In the genomic region with DNA sequence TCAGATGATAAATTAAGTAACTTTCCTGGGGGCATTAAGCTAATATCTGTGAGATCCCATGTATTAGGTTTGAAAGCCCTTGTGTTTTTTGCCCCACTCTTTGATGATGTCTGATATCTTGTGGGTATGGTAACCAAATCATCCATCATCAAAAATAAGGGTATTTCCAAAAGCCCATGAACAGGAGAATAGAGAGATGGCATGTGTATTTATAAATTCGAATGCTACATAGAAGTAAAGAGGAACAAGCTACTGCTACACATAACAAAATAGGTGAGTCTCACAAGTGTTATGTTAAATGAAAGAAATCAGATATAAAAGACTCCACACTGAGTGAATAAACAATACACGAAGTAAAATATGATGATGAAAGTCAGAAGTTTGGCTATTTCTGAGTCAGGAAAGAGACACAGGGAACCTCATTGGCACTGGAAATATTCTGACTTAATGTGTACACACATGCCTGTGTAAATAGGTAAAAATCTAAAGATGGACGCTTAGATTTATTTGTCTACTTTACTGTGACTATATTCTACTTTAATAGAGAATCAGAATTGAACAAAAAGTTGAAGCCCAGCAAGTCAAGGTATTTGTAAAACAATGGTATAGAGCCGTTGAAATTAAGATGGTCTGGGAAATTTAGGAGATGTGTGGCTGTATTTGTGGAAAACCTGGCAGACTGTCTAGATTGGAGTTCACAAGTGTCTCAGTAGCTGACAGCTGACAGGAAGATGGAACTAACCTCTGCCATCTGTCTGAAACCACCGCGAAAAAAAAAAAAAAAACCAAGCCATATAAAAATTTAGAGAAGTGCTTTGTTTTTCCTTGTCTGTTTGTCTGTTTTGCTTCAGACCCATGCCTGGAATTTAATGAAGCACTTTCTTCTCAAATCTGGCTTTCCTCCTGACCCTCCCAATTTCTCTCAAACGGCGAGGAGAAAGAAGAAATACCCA, we compare ENCODE assay signal across 10 cellular contexts.
DNase-seq lines count a peak whose midpoint lies in the region; ATAC-seq and TF ChIP-seq lines count a peak whose summit lies in the region.
"Had no signal": no experiment of that assay in that cellular context is flagged by ENCODE, and none has a peak within 500 bp of the region (broad histone marks: within the 10 kb centered on the region; RNA-seq: fewer than 3 reads in every experiment).

No MANE protein-coding gene starts in this region.

- intact Hi-C loops in heart left ventricle (cut with DNase I) (no loop called here), Right ventricle myocardium superior (cut with DNase I) (no loop called here), uterus (cut with DNase I; ENCODE audit: low total_unique reads) (no loop called here), adrenal gland (cut with DNase I) (no loop called here)

- H3K36me3 ChIP-seq in heart left ventricle (no peaks in the 10 kb centered on the region), muscle layer of colon (ENCODE audit: insufficient read depth, low read length) (no peaks in the 10 kb centered on the region), uterus (no peaks in the 10 kb centered on the region), adrenal gland (replicated peaks in 1 of 2) (no peaks in the 10 kb centered on the region)

- H3K4me3 ChIP-seq in heart left ventricle (no peak overlapping the region), muscle layer of colon (ENCODE audit: low read depth in 1 of 2, low read length in 2 of 2) (no peak overlapping the region), uterus (peak overlapping the region in 1 of 2 donors; percentile 2), adrenal gland (no peak overlapping the region)

- DNase-seq in heart left ventricle: no peak
- no peak for DNase-seq in Right ventricle myocardium superior
- DNase-seq in activated naive CD8-positive, alpha-beta T cell treated with anti-CD3 and anti-CD28 coated beads for 36 hours: no peak
- no peak for DNase-seq in uterus
- no peak for DNase-seq in middle frontal gyrus (ENCODE audit: extremely low spot score, low spot score)
- no peak for DNase-seq in adrenal gland
- DNase-seq: anterior cingulate cortex; stimulated activated CD4-positive, alpha-beta T cell treated with anti-CD3 and anti-CD28 coated beads, Interleukin-1b, Interleukin-23, amount 100 ng/mL, for 48 hours had no signal

- peaks cover 0 to 59% (median 14%) of the 10 kb centered on the region in 12 donors for H3K4me1 ChIP-seq in heart left ventricle
- peaks cover 69% of the 10 kb centered on the region for H3K4me1 ChIP-seq in muscle layer of colon (ENCODE audit: insufficient read depth, low read length)
- peaks cover 0 to 17% of the 10 kb centered on the region in 2 donors for H3K4me1 ChIP-seq in uterus
- peaks cover 0 to 32% of the 10 kb centered on the region in 2 donors for H3K4me1 ChIP-seq in adrenal gland (replicated peaks in 1 of 2)

- H3K36me3 Mint-ChIP-seq in activated naive CD8-positive, alpha-beta T cell treated with anti-CD3 and anti-CD28 coated beads for 36 hours: no peaks in the 10 kb centered on the region

- peak overlapping the region; percentile 5 for H3K9ac ChIP-seq in muscle layer of colon (ENCODE audit: low read length)

- H3K27me3 Mint-ChIP-seq in activated naive CD8-positive, alpha-beta T cell treated with anti-CD3 and anti-CD28 coated beads for 36 hours: no peaks in the 10 kb centered on the region

- H3K9me3 ChIP-seq in heart left ventricle: no peaks in the 10 kb centered on the region
- no peaks in the 10 kb centered on the region for H3K9me3 ChIP-seq in muscle layer of colon (ENCODE audit: low read length)
- no peaks in the 10 kb centered on the region for H3K9me3 ChIP-seq in uterus
- H3K9me3 ChIP-seq in adrenal gland (replicated peaks in 1 of 3): no peaks in the 10 kb centered on the region

- H3K27ac ChIP-seq in heart left ventricle (peak overlapping the region; percentile 38 to 91 (median 71)), muscle layer of colon (ENCODE audit: low read depth, low read length) (peak overlapping the region; percentile 89), uterus (peak overlapping the region; percentile 91 to 95), adrenal gland (peak overlapping the region in 2 of 5 donors; percentile 47 to 68)

- H3K9me3 Mint-ChIP-seq in activated naive CD8-positive, alpha-beta T cell treated with anti-CD3 and anti-CD28 coated beads for 36 hours: peaks cover 3% of the 10 kb centered on the region

- WGBS in heart left ventricle, 4 donors: 56 to 79% (median 74%) methylated on average over 8 of the region's 8 CpGs
- WGBS in adrenal gland, 4 donors: 62 to 69% (median 64%) methylated on average over 8 of the region's 8 CpGs

- peaks cover 27% of the 10 kb centered on the region for H3K4me1 Mint-ChIP-seq in activated naive CD8-positive, alpha-beta T cell treated with anti-CD3 and anti-CD28 coated beads for 36 hours

- no peak for TF ChIP-seq CTCF in heart left ventricle (IDR thresholded peaks at IDR 0.05)
- TF ChIP-seq CTCF in uterus (IDR thresholded peaks at IDR 0.05): no peak
- no peak for TF ChIP-seq CTCF in adrenal gland (IDR thresholded peaks at IDR 0.05)

- TF ChIP-seq POLR2A in heart left ventricle (IDR thresholded peaks at IDR 0.05) (no peak), uterus (IDR thresholded peaks at IDR 0.05) (no peak), adrenal gland (IDR thresholded peaks at IDR 0.05) (no peak)

- peak overlapping the region; percentile 54 for H3K4me3 Mint-ChIP-seq in activated naive CD8-positive, alpha-beta T cell treated with anti-CD3 and anti-CD28 coated beads for 36 hours

- ATAC-seq in heart left ventricle: no peak
- no peak for ATAC-seq in Right ventricle myocardium superior (ENCODE audit: poor library complexity)
- no peak for ATAC-seq in HG02623 (IDR thresholded peaks at IDR 0.05; ENCODE audit: unreplicated experiment)

- H3K27ac Mint-ChIP-seq in activated naive CD8-positive, alpha-beta T cell treated with anti-CD3 and anti-CD28 coated beads for 36 hours: peak overlapping the region; percentile 43

- H3K27me3 ChIP-seq in heart left ventricle: no peaks in the 10 kb centered on the region
- H3K27me3 ChIP-seq in muscle layer of colon (ENCODE audit: control insufficient read depth in 1 of 2, insufficient read depth in 2 of 2, low read length in 2 of 2): no peaks in the 10 kb centered on the region
- no peaks in the 10 kb centered on the region for H3K27me3 ChIP-seq in uterus
- no peaks in the 10 kb centered on the region for H3K27me3 ChIP-seq in adrenal gland
